22 cellular contexts compared by ENCODE assay signal in genomic region chr15:38090223-38090622, GRCh38.
"Had no signal": no experiment of that assay in that cellular context is flagged by ENCODE, and none has a peak within 500 bp of the region (broad histone marks: within the 10 kb centered on the region; RNA-seq: fewer than 3 reads in every experiment).

No MANE protein-coding gene starts in this region.

- DNase-seq: activated CD4-positive, alpha-beta T cell treated with anti-CD3 and anti-CD28 coated beads for 1 hour; activated CD4-positive, alpha-beta T cell treated with anti-CD3 and anti-CD28 coated beads, Interleukin-2, amount 50 U/mL, for 48 hours; activated naive CD8-positive, alpha-beta T cell treated with anti-CD3 and anti-CD28 coated beads for 36 hours; activated T-cell treated with anti-CD3 and anti-CD28 coated beads for 4 hours; amniotic stem cell; body of pancreas; colonic mucosa; erythroblast; left cardiac atrium; lower lobe of right lung; natural killer cell; nucleus accumbens; posterior cingulate gyrus; retina; stimulated activated CD4-positive, alpha-beta T cell treated with anti-CD3 and anti-CD28 coated beads, Interleukin-15, amount 100 ng/mL, for 24 hours; stimulated activated CD4-positive, alpha-beta T cell treated with anti-CD3 and anti-CD28 coated beads, Interleukin-2, amount 100 ng/mL, for 48 hours; SW 1271; T-helper 2 cell; WERI-Rb-1 had no signal

- H3K27me3 ChIP-seq: body of pancreas, colonic mucosa, hepatocyte, suprapubic skin had no signal

- ATAC-seq: body of pancreas, lower lobe of right lung, natural killer cell had no signal

- H3K4me1 ChIP-seq: colonic mucosa had no signal

- H2AFZ ChIP-seq: hepatocyte had no signal

- H3K9me3 ChIP-seq: body of pancreas, colonic mucosa, lower lobe of right lung, suprapubic skin had no signal

- H3K4me2 ChIP-seq: hepatocyte had no signal

- H3K79me2 ChIP-seq: hepatocyte had no signal

- H3K27ac ChIP-seq: body of pancreas, colonic mucosa, hepatocyte, suprapubic skin, WERI-Rb-1 had no signal

- H3K4me3 ChIP-seq: body of pancreas, colonic mucosa, hepatocyte, lower lobe of right lung, skin epidermis, suprapubic skin had no signal

- H3K36me3 ChIP-seq: colonic mucosa, lower lobe of right lung, suprapubic skin, WERI-Rb-1 had no signal
